Comparison of ENCODE assay signal across 27 cellular contexts in the genomic region with DNA sequence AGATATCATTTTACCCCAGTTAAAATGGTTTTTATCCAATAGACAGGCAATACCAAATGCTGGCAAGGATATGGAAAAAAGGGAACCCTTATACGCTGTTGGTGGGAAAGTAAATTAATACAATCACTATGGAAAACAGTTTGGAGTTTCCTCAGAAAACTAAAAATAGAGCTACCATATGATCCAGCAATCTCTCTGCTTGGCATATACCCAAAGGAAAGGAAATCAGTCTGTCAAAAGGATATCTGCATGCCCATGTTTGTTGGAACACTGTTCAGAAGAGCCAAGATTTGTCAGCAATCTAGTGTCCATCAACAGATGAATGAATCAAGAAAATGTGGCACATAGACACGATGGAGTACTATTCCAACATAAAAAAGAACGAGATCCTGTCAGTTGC.
"Had no signal": no experiment of that assay in that cellular context is flagged by ENCODE, and none has a peak within 500 bp of the region (broad histone marks: within the 10 kb centered on the region; RNA-seq: fewer than 3 reads in every experiment).

No MANE protein-coding gene starts in this region.

- FAIRE-seq: islet of Langerhans, kidney had no signal

- H3K27ac ChIP-seq: left lung, lower lobe of right lung, neural progenitor cell, neutrophil, parathyroid adenoma, psoas muscle, right atrium auricular region, right lobe of liver, tibial nerve, uterus had no signal

- H3K27me3 ChIP-seq: left lung, neural progenitor cell, neutrophil, right atrium auricular region, right lobe of liver, tibial nerve, uterus had no signal

- H3K79me2 ChIP-seq: parathyroid adenoma had no signal

- H3K9me3 ChIP-seq: lower lobe of right lung, neutrophil, psoas muscle had no signal

- H2AFZ ChIP-seq: neural progenitor cell, parathyroid adenoma had no signal

- H3K4me3 ChIP-seq: left lung, lower lobe of right lung, neural progenitor cell, psoas muscle, right atrium auricular region, right lobe of liver, smooth muscle cell, tibial nerve, uterus had no signal

- H3K9ac ChIP-seq: neural progenitor cell, parathyroid adenoma had no signal

- H3K4me2 ChIP-seq: neural progenitor cell, smooth muscle cell had no signal

- DNase-seq: immature natural killer cell; kidney; left colon; left lung; lower lobe of right lung; mesendoderm; naive B cell; natural killer cell; nephron progenitor cell; occipital lobe; psoas muscle; right lobe of liver; stimulated activated CD4-positive, alpha-beta T cell treated with anti-CD3 and anti-CD28 coated beads, Interleukin-1b, Interleukin-23, amount 100 ng/mL, for 48 hours; stimulated activated CD4-positive, alpha-beta T cell treated with anti-CD3 and anti-CD28 coated beads, Interleukin-2, amount 100 ng/mL, for 48 hours; stimulated activated CD4-positive, alpha-beta T cell treated with anti-CD3 and anti-CD28 coated beads, Interleukin-4, amount 100 ng/mL, for 4 hours; stimulated activated CD8-positive, alpha-beta memory T cell treated with anti-CD3 and anti-CD28 coated beads, Interleukin-4, amount 100 ng/mL, for 48 hours; stimulated activated naive CD4-positive, alpha-beta T cell treated with Interleukin-2 at 50 U/mL for 16 hours; stimulated activated naive CD8-positive, alpha-beta T cell treated with anti-CD3 and anti-CD28 coated beads, Interleukin-15, amount 100 ng/mL, for 72 hours; substantia nigra; uterus had no signal

- H3K36me3 ChIP-seq: left lung, lower lobe of right lung, neural progenitor cell, neutrophil, right atrium auricular region, right lobe of liver, tibial nerve, uterus had no signal

- H3K4me1 ChIP-seq: left lung, lower lobe of right lung, parathyroid adenoma, right atrium auricular region, right lobe of liver, tibial nerve, uterus had no signal
